ENCODE assay signal across 8 cellular contexts in the genomic region with DNA sequence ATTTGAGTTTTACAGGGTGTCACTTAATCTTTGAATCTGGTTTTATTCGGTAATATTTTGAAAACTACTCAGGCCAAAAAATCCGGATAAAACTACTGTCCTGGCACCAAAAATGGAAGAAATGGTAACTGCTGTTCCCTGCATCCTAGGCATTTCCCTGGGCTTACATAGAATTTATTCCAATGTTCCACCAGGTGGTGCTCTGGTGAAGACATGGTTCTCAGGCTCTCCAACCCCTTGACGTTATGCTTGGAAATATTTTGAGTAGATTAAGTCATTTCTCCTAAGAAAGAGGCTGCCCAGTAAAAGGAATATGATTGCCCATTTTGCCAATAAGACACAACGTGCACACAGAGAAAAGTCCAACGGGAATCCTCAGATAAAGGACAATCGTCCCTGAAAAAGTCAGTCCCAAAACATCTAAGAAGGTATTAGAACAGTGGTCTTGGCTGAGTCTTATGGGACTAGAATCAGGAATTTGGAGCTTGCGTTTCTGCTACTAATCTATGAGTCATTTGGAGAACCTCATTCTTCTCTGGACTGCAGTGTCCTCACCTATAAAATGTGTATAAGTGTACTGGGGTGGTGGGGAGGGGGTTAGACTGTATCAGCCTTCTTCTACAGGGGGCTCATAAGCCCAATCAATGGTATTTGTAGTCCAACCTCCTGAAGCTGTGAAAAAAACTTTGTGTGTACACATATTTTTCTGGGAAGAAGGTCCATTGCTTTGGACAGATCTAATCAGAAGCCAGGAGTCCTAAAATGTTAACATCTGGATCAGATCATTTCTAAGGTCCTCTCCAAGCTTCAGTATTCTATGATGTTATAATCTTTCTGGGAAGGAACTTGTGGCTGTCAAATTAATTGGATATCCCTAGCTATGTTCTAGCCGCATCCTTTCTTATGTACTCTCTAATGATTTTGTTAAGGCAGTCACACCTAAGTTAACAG.
DNase-seq lines count a peak whose midpoint lies in the region; ATAC-seq and TF ChIP-seq lines count a peak whose summit lies in the region.

No MANE protein-coding gene starts in this region.

- no peaks in the 10 kb centered on the region for H3K79me2 ChIP-seq in Karpas-422 (ENCODE audit: low read length)
- H3K79me2 ChIP-seq in SK-N-SH (ENCODE audit: insufficient read depth) = no peaks in the 10 kb centered on the region

- TF ChIP-seq RAD21 in SK-N-SH (IDR thresholded peaks at IDR 0.05; ENCODE audit: low read length) = peak; percentile 42; the same call in 1 of the 2 replicates

- H3K4me1 ChIP-seq in Karpas-422 (ENCODE audit: low read length) (no peaks in the 10 kb centered on the region), SK-N-SH (ENCODE audit: control insufficient read depth in 1 of 2, insufficient read depth in 2 of 2, low read depth in 1 of 2, low read length in 1 of 2) (no peaks in the 10 kb centered on the region)

- H2AFZ ChIP-seq in Karpas-422 (ENCODE audit: low read length) = no peak overlapping the region
- H2AFZ ChIP-seq in SK-N-SH (ENCODE audit: low read depth) = no peak overlapping the region

- POLR2A ChIA-PET in SK-N-SH (lab: Yijun Ruan, JAX) = no interaction called here

- H3F3A ChIP-seq in SK-N-SH (replicated peaks; ENCODE audit: insufficient read depth) = no peaks in the 10 kb centered on the region

- H3K4me2 ChIP-seq in Karpas-422 (ENCODE audit: low read depth, low read length, poor library complexity, severe bottlenecking) = no peak overlapping the region
- H3K4me2 ChIP-seq in SK-N-SH = no peak overlapping the region

- H3K9ac ChIP-seq in Karpas-422 (ENCODE audit: low read length) = no peak overlapping the region
- H3K9ac ChIP-seq in SK-N-SH = no peak overlapping the region

- H3K9me3 ChIP-seq in Karpas-422 (ENCODE audit: low read length) (peaks cover 6% of the 10 kb centered on the region), SK-N-SH (no peaks in the 10 kb centered on the region)

- H3K9me2 ChIP-seq in Karpas-422 (replicated peaks; ENCODE audit: insufficient read depth, low read length) (no peaks in the 10 kb centered on the region), SK-N-SH (no peaks in the 10 kb centered on the region)

- H3K4me3 ChIP-seq in Karpas-422 (ENCODE audit: low read length) (no peak overlapping the region), SK-N-SH (ENCODE audit: low read depth in 2 of 2, low read length in 1 of 2) (no peak overlapping the region), retinal pigment epithelial cell (ENCODE audit: low read length) (no peak overlapping the region)

- H3K36me3 ChIP-seq in Karpas-422 (ENCODE audit: insufficient read depth, low read length) (no peaks in the 10 kb centered on the region), SK-N-SH (replicated peaks in 1 of 2; ENCODE audit: control insufficient read depth in 1 of 2, insufficient read depth in 2 of 2, low read length in 1 of 2) (no peaks in the 10 kb centered on the region)

- CTCF ChIA-PET in SK-N-SH (lab: Yijun Ruan, JAX) = no interaction called here

- ATAC-seq in HG02642 (IDR thresholded peaks at IDR 0.05; ENCODE audit: poor library complexity, unreplicated experiment) (no peak), GM21367 (IDR thresholded peaks at IDR 0.05; ENCODE audit: unreplicated experiment) (no peak)

- H3K27ac ChIP-seq in Karpas-422 (ENCODE audit: low read length) = no peak overlapping the region
- H3K27ac ChIP-seq in SK-N-SH (ENCODE audit: low read depth in 2 of 2, low read length in 1 of 2) = no peak overlapping the region

- TF ChIP-seq CTCF in SK-N-SH (IDR thresholded peaks at IDR 0.05) = peak; percentile 56
- TF ChIP-seq CTCF in retinal pigment epithelial cell (conservative IDR thresholded peaks at IDR 0.05; ENCODE audit: low read depth, low read length) = peak; percentile 77

- WGBS in SK-N-SH (ENCODE audit: low lambda C conversion rate) = 17% methylated on average over 8 of the region's 8 CpGs

- no peaks in the 10 kb centered on the region for H3K27me3 ChIP-seq in Karpas-422 (ENCODE audit: low read length)
- H3K27me3 ChIP-seq in SK-N-SH (ENCODE audit: insufficient read depth) = no peaks in the 10 kb centered on the region

- DNase-seq in ELF-1 (ENCODE audit: low read depth, low spot score) (peak; percentile 27), Karpas-422 (peak; percentile 48), SK-N-SH (peak; percentile 2), glomerular visceral epithelial cell (ENCODE audit: extremely low spot score) (peak; percentile 67), retinal pigment epithelial cell (ENCODE audit: low read depth) (peak; percentile 51), germinal center (ENCODE audit: low spot score) (no peak)

- H4K20me1 ChIP-seq in Karpas-422 (ENCODE audit: insufficient read depth, low read depth, low read length) (no peaks in the 10 kb centered on the region), SK-N-SH (ENCODE audit: insufficient read depth) (no peaks in the 10 kb centered on the region)

- TF ChIP-seq EP300 in SK-N-SH (IDR thresholded peaks at IDR 0.05; ENCODE audit: borderline replicate concordance in 1 of 2, low read depth in 1 of 2, low read length in 1 of 2) = no peak

TF ChIP-seq in SK-N-SH, 30 proteins besides CTCF, POLR2A, EP300 and RAD21:
- TF ChIP-seq FOXM1 (IDR thresholded peaks at IDR 0.05; ENCODE audit: low read depth) = no peak
- peak; percentile 31; the same call in 1 of the 2 replicates for TF ChIP-seq SMC3 (IDR thresholded peaks at IDR 0.05; ENCODE audit: low read depth, low read length)
- no peak for TF ChIP-seq SIN3A (IDR thresholded peaks at IDR 0.05; ENCODE audit: borderline replicate concordance, low read depth, low read length)
- no peak for TF ChIP-seq RCOR1 (IDR thresholded peaks at IDR 0.05; ENCODE audit: low read length)
- no peak for TF ChIP-seq USF1 (IDR thresholded peaks at IDR 0.05; ENCODE audit: borderline replicate concordance, low read depth)
- no peak for TF ChIP-seq MXI1 (IDR thresholded peaks at IDR 0.05; ENCODE audit: low read depth, low read length)
